Comparison of ENCODE assay signal across 8 cellular contexts in the genomic region with DNA sequence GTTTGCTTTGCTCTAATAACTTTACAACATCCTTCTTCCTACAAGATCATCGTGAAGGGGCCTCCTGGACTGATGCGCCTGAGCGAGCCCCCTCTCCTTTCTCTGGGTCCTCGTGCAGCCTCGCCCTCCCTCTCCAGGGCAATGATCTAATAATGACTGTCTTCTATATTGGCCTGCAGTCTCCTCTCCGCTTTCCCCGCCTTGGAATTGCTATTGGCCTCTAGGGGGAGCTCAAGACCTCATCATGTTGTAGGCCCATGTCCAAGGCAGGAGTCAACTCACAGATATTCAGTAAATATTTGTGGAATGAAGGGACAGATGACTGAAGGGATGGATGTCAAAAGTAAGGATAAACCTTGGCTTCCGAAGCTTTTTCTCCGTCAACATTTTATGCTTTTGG.
DNase-seq lines count a peak whose midpoint lies in the region; TF ChIP-seq lines count a peak whose summit lies in the region.

No MANE protein-coding gene starts in this region.

- no peaks in the 10 kb centered on the region for H3K27me3 ChIP-seq in Peyer's patch

- DNase-seq in GM03348 (ENCODE audit: low spot score), result peak; percentile 81
- peak; percentile 81 for DNase-seq in NAMALWA (ENCODE audit: low spot score)
- peak in 1 of 3 donors; percentile 53 for DNase-seq in Peyer's patch
- DNase-seq in epithelial cell of esophagus (ENCODE audit: low read depth), result peak; percentile 30
- DNase-seq in stimulated activated naive CD4-positive, alpha-beta T cell treated with Interleukin-2 at 50 U/mL for 16 hours (lab: John Stamatoyannopoulos, UW), result no peak
- DNase-seq in mesenteric fat pad (ENCODE audit: low spot score), result no peak
- no peak for DNase-seq in GM19240 (ENCODE audit: insufficient read length, low spot score)

- H3K4me3 ChIP-seq in Peyer's patch (no peak overlapping the region), epithelial cell of esophagus (ENCODE audit: low read length) (no peak overlapping the region)

- no peaks in the 10 kb centered on the region for H3K9me3 Mint-ChIP-seq in nephron

- peaks cover 5% of the 10 kb centered on the region for H3K4me1 Mint-ChIP-seq in nephron

- H3K27ac Mint-ChIP-seq in nephron, result no peak overlapping the region

- H3K36me3 Mint-ChIP-seq in nephron (ENCODE audit: low read depth), result no peaks in the 10 kb centered on the region

- no peaks in the 10 kb centered on the region for H3K9me3 ChIP-seq in Peyer's patch

- H3K27ac ChIP-seq in Peyer's patch, result no peak overlapping the region

- H3K27me3 Mint-ChIP-seq in nephron (ENCODE audit: low read depth), result peaks cover 31% of the 10 kb centered on the region

- H3K36me3 ChIP-seq in Peyer's patch, result no peaks in the 10 kb centered on the region

- no peak for TF ChIP-seq POLR2A in Peyer's patch (IDR thresholded peaks at IDR 0.05)

- TF ChIP-seq CTCF in Peyer's patch (IDR thresholded peaks at IDR 0.05), result peak in 4 of 6 experiments; percentile 29 to 51 (median 44)
- TF ChIP-seq CTCF in epithelial cell of esophagus (IDR thresholded peaks at IDR 0.05; ENCODE audit: insufficient read depth, low read depth, low read length, missing control alignments), result peak; percentile 16
- TF ChIP-seq CTCF in nephron (IDR thresholded peaks at IDR 0.05; ENCODE audit: unreplicated experiment in 3 of 3), result peak; percentile 73 to 80 (median 78)

- H3K4me3 Mint-ChIP-seq in nephron, result no peak overlapping the region

- H3K4me1 ChIP-seq in Peyer's patch, result no peaks in the 10 kb centered on the region

Comparison
In these comparisons a context has a peak if more than half of its experiments do, and no peak if none do; other contexts are left out.
1. DNase-seq: peak in GM03348 (single experiment), NAMALWA (single experiment) and epithelial cell of esophagus (single experiment); none in stimulated activated naive CD4-positive, alpha-beta T cell treated with Interleukin-2 at 50 U/mL for 16 hours (single experiment), mesenteric fat pad (single experiment) and GM19240 (single experiment).
2. CTCF ChIP-seq: peak in every context shown above with its lines; median percentile 78 in nephron; 44 in Peyer's patch; 16 in epithelial cell of esophagus.